ENCODE assay signal across 1 cellular context in the genomic region with DNA sequence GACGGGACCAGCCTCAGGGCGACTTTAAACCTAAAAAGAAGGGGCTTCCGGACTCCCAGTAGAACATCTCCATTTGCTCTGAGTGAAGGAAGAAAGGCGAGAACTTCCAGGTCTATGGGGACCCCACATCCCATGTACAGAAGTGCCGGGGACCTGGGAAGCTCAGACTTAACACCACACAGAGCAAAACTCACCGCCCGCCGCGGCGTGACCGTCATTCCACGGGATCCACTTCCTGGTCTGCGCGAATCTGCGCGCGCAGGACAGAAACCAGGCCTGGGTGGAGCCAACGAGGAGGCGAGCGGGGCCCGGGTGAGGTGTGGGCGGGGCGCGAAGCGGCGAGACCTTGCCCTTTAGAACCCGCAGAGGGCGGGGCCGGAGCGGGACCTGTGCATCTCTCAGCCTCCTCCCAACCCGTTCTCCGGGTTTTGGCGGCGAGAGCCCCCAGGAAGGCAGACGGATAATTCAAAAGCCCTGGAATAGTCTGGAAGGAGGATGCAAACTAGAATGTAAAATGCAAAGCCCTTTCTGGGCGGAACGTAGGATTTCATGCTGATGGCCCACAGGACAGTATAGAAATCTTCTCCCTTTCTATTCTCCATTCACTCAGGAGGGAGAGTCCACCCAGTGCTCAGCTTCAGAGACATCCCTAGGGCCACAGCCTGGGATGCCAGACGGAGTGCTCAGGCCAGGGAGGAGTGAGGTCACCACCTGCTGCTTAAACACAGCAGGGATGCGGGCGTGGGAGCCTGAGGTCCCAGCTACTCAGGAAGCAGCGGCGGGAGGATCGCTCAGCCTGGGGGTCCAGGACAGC.
A peak's percentile ranks its signal among the peaks of the same experiment; 100 is the strongest.
TF ChIP-seq lines count a peak whose summit lies in the region.

A gene (minus strand): TSS at position 242 of the 814 bp plus-strand sequence. CDS start 3,347 bp downstream, outside the sequence.

TF ChIP-seq in K562, 482 proteins besides CTCF, POLR2A, EP300 and RAD21 (continued from another document):
- TF ChIP-seq, protein P1, sequence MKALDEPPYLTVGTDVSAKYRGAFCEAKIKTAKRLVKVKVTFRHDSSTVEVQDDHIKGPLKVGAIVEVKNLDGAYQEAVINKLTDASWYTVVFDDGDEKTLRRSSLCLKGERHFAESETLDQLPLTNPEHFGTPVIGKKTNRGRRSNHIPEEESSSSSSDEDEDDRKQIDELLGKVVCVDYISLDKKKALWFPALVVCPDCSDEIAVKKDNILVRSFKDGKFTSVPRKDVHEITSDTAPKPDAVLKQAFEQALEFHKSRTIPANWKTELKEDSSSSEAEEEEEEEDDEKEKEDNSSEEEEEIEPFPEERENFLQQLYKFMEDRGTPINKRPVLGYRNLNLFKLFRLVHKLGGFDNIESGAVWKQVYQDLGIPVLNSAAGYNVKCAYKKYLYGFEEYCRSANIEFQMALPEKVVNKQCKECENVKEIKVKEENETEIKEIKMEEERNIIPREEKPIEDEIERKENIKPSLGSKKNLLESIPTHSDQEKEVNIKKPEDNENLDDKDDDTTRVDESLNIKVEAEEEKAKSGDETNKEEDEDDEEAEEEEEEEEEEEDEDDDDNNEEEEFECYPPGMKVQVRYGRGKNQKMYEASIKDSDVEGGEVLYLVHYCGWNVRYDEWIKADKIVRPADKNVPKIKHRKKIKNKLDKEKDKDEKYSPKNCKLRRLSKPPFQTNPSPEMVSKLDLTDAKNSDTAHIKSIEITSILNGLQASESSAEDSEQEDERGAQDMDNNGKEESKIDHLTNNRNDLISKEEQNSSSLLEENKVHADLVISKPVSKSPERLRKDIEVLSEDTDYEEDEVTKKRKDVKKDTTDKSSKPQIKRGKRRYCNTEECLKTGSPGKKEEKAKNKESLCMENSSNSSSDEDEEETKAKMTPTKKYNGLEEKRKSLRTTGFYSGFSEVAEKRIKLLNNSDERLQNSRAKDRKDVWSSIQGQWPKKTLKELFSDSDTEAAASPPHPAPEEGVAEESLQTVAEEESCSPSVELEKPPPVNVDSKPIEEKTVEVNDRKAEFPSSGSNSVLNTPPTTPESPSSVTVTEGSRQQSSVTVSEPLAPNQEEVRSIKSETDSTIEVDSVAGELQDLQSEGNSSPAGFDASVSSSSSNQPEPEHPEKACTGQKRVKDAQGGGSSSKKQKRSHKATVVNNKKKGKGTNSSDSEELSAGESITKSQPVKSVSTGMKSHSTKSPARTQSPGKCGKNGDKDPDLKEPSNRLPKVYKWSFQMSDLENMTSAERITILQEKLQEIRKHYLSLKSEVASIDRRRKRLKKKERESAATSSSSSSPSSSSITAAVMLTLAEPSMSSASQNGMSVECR (CRISPR knock-in tag; IDR thresholded peaks at IDR 0.05): 0 out of 2 replicates have a peak, but pooled peaks have one; percentile 28
- TF ChIP-seq PHF8 (IDR thresholded peaks at IDR 0.05; ENCODE audit: borderline replicate concordance, low read length) (peak; percentile 51; the same call in 1 of the 2 replicates), TAF1 (IDR thresholded peaks at IDR 0.05; ENCODE audit: control insufficient read depth, extremely low read depth, insufficient read depth, low read length, severe bottlenecking) (peak; percentile 57), NRF1 (conservative IDR thresholded peaks at IDR 0.05 in 1 of 2, IDR thresholded peaks at IDR 0.05 in 1 of 2) (peak; percentile 92 to 94), L3MBTL2 (IDR thresholded peaks at IDR 0.05) (peak; percentile 33; the same call in 1 of the 2 replicates), SRF (CRISPR knock-in tag; IDR thresholded peaks at IDR 0.05) (0 out of 4 replicates have a peak, but pooled peaks of 1 of the 2 experiments have one; percentile 36), MXI1 (IDR thresholded peaks at IDR 0.05; ENCODE audit: low read depth, low read length) (0 out of 2 replicates have a peak, but pooled peaks have one; percentile 44), SIN3A (IDR thresholded peaks at IDR 0.05; ENCODE audit: borderline replicate concordance in 2 of 2, control insufficient read depth in 1 of 2, low read depth in 2 of 2, low read length in 2 of 2) (peak in 1 of 2 experiments; percentile 46; a peak in 1 of 4 replicates), POLR2B (IDR thresholded peaks at IDR 0.05; ENCODE audit: low read depth, partially characterized antibody) (peak; percentile 49), YY1 (IDR thresholded peaks at IDR 0.05; ENCODE audit: borderline replicate concordance in 1 of 3, control insufficient read depth in 1 of 3, extremely low read depth in 1 of 3, insufficient read depth in 3 of 3, insufficient read length in 1 of 3, insufficient replicate concordance in 2 of 3, low read depth in 1 of 3, low read length in 2 of 3) (peak in 1 of 3 experiments; percentile 21), SUPT5H (IDR thresholded peaks at IDR 0.05) (peak; percentile 75), KLF13 (tag; IDR thresholded peaks at IDR 0.05; ENCODE audit: borderline replicate concordance, low read depth) (peak; percentile 34; the same call in 1 of the 2 replicates), ELF2 (CRISPR knock-in tag; IDR thresholded peaks at IDR 0.05) (peak; percentile 60; the same call in 1 of the 2 replicates), RBFOX2 (IDR thresholded peaks at IDR 0.05; ENCODE audit: low read depth, low read length) (peak; percentile 79), POLR2AphosphoS5 (IDR thresholded peaks at IDR 0.05; ENCODE audit: control insufficient read depth, insufficient read depth, low read depth, low read length) (peak; percentile 69), POLR2G (IDR thresholded peaks at IDR 0.05; ENCODE audit: low read depth, low read length) (peak; percentile 75), HDAC1 (IDR thresholded peaks at IDR 0.05) (peak in 1 of 2 experiments; percentile 65; a peak in 2 of 4 replicates), CTBP1 (IDR thresholded peaks at IDR 0.05; ENCODE audit: borderline replicate concordance) (peak; percentile 29; the same call in 1 of the 2 replicates), EP400 (IDR thresholded peaks at IDR 0.05) (0 out of 2 replicates have a peak, but pooled peaks have one; percentile 16)
- TF ChIP-seq, protein P2, sequence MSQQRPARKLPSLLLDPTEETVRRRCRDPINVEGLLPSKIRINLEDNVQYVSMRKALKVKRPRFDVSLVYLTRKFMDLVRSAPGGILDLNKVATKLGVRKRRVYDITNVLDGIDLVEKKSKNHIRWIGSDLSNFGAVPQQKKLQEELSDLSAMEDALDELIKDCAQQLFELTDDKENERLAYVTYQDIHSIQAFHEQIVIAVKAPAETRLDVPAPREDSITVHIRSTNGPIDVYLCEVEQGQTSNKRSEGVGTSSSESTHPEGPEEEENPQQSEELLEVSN (IDR thresholded peaks at IDR 0.05; ENCODE audit: borderline replicate concordance in 1 of 2, extremely low read depth in 1 of 2, insufficient read depth in 1 of 2, insufficient read length in 1 of 2, low read depth in 1 of 2, low read length in 1 of 2, poor library complexity in 1 of 2, severe bottlenecking in 1 of 2): peak in 1 of 2 experiments; percentile 36
- TF ChIP-seq, protein P3, sequence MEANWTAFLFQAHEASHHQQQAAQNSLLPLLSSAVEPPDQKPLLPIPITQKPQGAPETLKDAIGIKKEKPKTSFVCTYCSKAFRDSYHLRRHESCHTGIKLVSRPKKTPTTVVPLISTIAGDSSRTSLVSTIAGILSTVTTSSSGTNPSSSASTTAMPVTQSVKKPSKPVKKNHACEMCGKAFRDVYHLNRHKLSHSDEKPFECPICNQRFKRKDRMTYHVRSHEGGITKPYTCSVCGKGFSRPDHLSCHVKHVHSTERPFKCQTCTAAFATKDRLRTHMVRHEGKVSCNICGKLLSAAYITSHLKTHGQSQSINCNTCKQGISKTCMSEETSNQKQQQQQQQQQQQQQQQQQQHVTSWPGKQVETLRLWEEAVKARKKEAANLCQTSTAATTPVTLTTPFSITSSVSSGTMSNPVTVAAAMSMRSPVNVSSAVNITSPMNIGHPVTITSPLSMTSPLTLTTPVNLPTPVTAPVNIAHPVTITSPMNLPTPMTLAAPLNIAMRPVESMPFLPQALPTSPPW (CRISPR knock-in tag; IDR thresholded peaks at IDR 0.05): peak; percentile 22; the same call in 1 of the 2 replicates
- TF ChIP-seq, protein P4, sequence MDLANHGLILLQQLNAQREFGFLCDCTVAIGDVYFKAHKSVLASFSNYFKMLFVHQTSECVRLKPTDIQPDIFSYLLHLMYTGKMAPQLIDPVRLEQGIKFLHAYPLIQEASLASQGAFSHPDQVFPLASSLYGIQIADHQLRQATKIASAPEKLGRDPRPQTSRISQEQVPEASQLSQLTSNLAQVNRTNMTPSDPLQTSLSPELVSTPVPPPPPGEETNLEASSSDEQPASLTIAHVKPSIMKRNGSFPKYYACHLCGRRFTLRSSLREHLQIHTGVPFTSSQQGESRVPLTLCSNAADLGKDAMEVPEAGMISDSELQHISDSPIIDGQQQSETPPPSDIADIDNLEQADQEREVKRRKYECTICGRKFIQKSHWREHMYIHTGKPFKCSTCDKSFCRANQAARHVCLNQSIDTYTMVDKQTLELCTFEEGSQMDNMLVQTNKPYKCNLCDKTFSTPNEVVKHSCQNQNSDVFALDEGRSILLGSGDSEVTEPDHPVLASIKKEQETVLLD (IDR thresholded peaks at IDR 0.05): 0 out of 2 replicates have a peak, but pooled peaks have one; percentile 22
- TF ChIP-seq, protein P5, sequence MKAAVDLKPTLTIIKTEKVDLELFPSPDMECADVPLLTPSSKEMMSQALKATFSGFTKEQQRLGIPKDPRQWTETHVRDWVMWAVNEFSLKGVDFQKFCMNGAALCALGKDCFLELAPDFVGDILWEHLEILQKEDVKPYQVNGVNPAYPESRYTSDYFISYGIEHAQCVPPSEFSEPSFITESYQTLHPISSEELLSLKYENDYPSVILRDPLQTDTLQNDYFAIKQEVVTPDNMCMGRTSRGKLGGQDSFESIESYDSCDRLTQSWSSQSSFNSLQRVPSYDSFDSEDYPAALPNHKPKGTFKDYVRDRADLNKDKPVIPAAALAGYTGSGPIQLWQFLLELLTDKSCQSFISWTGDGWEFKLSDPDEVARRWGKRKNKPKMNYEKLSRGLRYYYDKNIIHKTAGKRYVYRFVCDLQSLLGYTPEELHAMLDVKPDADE (conservative IDR thresholded peaks at IDR 0.05; ENCODE audit: control insufficient read depth, low read depth, low read length): 0 out of 2 replicates have a peak, but pooled peaks have one; percentile 25
- TF ChIP-seq, protein P6, sequence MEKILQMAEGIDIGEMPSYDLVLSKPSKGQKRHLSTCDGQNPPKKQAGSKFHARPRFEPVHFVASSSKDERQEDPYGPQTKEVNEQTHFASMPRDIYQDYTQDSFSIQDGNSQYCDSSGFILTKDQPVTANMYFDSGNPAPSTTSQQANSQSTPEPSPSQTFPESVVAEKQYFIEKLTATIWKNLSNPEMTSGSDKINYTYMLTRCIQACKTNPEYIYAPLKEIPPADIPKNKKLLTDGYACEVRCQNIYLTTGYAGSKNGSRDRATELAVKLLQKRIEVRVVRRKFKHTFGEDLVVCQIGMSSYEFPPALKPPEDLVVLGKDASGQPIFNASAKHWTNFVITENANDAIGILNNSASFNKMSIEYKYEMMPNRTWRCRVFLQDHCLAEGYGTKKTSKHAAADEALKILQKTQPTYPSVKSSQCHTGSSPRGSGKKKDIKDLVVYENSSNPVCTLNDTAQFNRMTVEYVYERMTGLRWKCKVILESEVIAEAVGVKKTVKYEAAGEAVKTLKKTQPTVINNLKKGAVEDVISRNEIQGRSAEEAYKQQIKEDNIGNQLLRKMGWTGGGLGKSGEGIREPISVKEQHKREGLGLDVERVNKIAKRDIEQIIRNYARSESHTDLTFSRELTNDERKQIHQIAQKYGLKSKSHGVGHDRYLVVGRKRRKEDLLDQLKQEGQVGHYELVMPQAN (IDR thresholded peaks at IDR 0.05; ENCODE audit: borderline replicate concordance): peak; percentile 27; the same call in 1 of the 2 replicates
